In genomic region chr5:135227064-135228022, GRCh38 we compare ENCODE assay signal across 20 cellular contexts.
DNase-seq lines count a peak whose midpoint lies in the region; TF ChIP-seq lines count a peak whose summit lies in the region.
"Had no signal": no experiment of that assay in that cellular context is flagged by ENCODE, and none has a peak within 500 bp of the region (broad histone marks: within the 10 kb centered on the region; RNA-seq: fewer than 3 reads in every experiment).

No MANE protein-coding gene starts in this region.

- DNase-seq in D341Med (ENCODE audit: low spot score), result peak; percentile 55
- DNase-seq in NCI-H524 treated with DMSO at 0.1 percent for 48 hours (lab: John Stamatoyannopoulos, UW), result peak; percentile 67
- DNase-seq in glutamatergic neuron, result peak; percentile 6
- DNase-seq in spleen, result peak; percentile 38
- DNase-seq in central memory CD4-positive, alpha-beta T cell, result no peak
- DNase-seq in activated CD4-positive, alpha-beta memory T cell treated with anti-CD3 and anti-CD28 coated beads, Interleukin-2, amount 10 ng/mL, durations not matched to agents 7 days and 5 days, result no peak
- no peak for DNase-seq in NCI-H446 treated with DMSO at 0.1 percent for 48 hours (lab: John Stamatoyannopoulos, UW)
- DNase-seq: ACHN; AML-193; Calu3; CD4-positive, alpha-beta T cell; HFFc6; NCI-H1092; NCI-H146; NCI-H2081; NCI-H526; NK-92 treated with Interleukin-12 subunit alpha and Interleukin-12 subunit beta, amount 100 ng/mL, for 24 hours; OCI-M1 had no signal

- H3K36me3 Mint-ChIP-seq in glutamatergic neuron (ENCODE audit: unreplicated experiment), result peaks cover 5% of the 10 kb centered on the region
- H3K36me3 Mint-ChIP-seq in activated CD4-positive, alpha-beta memory T cell treated with anti-CD3 and anti-CD28 coated beads, Interleukin-2, amount 10 ng/mL, durations not matched to agents 7 days and 5 days (ENCODE audit: low read depth), result no peaks in the 10 kb centered on the region

- intact Hi-C loops in spleen (cut with DNase I; ENCODE audit: low total_unique reads), result no loop called here

- no peak for TF ChIP-seq CTCF in glutamatergic neuron (IDR thresholded peaks at IDR 0.05; ENCODE audit: partially characterized antibody, unreplicated experiment)
- TF ChIP-seq CTCF in spleen (IDR thresholded peaks at IDR 0.05 in 8 of 11, conservative IDR thresholded peaks at IDR 0.05 in 3 of 11), result no peak

- no peak overlapping the region for H3K4me3 Mint-ChIP-seq in glutamatergic neuron (ENCODE audit: unreplicated experiment)
- no peak overlapping the region for H3K4me3 Mint-ChIP-seq in activated CD4-positive, alpha-beta memory T cell treated with anti-CD3 and anti-CD28 coated beads, Interleukin-2, amount 10 ng/mL, durations not matched to agents 7 days and 5 days
- H3K4me3 Mint-ChIP-seq: CD4-positive, alpha-beta T cell; HFFc6 had no signal

- peaks cover 6% of the 10 kb centered on the region for H3K27me3 Mint-ChIP-seq in glutamatergic neuron (ENCODE audit: unreplicated experiment)
- peaks cover 22% of the 10 kb centered on the region for H3K27me3 Mint-ChIP-seq in activated CD4-positive, alpha-beta memory T cell treated with anti-CD3 and anti-CD28 coated beads, Interleukin-2, amount 10 ng/mL, durations not matched to agents 7 days and 5 days
- H3K27me3 Mint-ChIP-seq: CD4-positive, alpha-beta T cell had no signal

- peaks cover 0 to 7% (median 0%) of the 10 kb centered on the region in 7 donors for H3K27me3 ChIP-seq in spleen (replicated peaks in 1 of 7)
- H3K27me3 ChIP-seq: SJSA1 had no signal

- no peak overlapping the region for H3K27ac ChIP-seq in spleen
- H3K27ac ChIP-seq: RWPE1, SJSA1 had no signal

- CTCF ChIA-PET in activated CD4-positive, alpha-beta memory T cell treated with anti-CD3 and anti-CD28 coated beads, Interleukin-2, amount 10 ng/mL, durations not matched to agents 7 days and 5 days (lab: Charles Lee), result no interaction called here

- peaks cover 2% of the 10 kb centered on the region for H3K4me1 Mint-ChIP-seq in glutamatergic neuron (ENCODE audit: low read depth, unreplicated experiment)
- no peaks in the 10 kb centered on the region for H3K4me1 Mint-ChIP-seq in activated CD4-positive, alpha-beta memory T cell treated with anti-CD3 and anti-CD28 coated beads, Interleukin-2, amount 10 ng/mL, durations not matched to agents 7 days and 5 days

- H3K9me3 Mint-ChIP-seq in glutamatergic neuron (ENCODE audit: unreplicated experiment), result peaks cover 4% of the 10 kb centered on the region
- no peaks in the 10 kb centered on the region for H3K9me3 Mint-ChIP-seq in activated CD4-positive, alpha-beta memory T cell treated with anti-CD3 and anti-CD28 coated beads, Interleukin-2, amount 10 ng/mL, durations not matched to agents 7 days and 5 days
- H3K9me3 Mint-ChIP-seq: CD4-positive, alpha-beta T cell had no signal

- WGBS in spleen, 5 donors, result 50 to 79% (median 71%) methylated on average over 5 to 6 of the region's 6 CpGs

- no peak overlapping the region for H3K27ac Mint-ChIP-seq in glutamatergic neuron (ENCODE audit: unreplicated experiment)
- no peak overlapping the region for H3K27ac Mint-ChIP-seq in activated CD4-positive, alpha-beta memory T cell treated with anti-CD3 and anti-CD28 coated beads, Interleukin-2, amount 10 ng/mL, durations not matched to agents 7 days and 5 days
- H3K27ac Mint-ChIP-seq: CD4-positive, alpha-beta T cell; HFFc6 had no signal

- H3K9me3 ChIP-seq in spleen, result no peaks in the 10 kb centered on the region

- no peak for TF ChIP-seq POLR2A in spleen (IDR thresholded peaks at IDR 0.05)

- H3K36me3 ChIP-seq in spleen, result no peaks in the 10 kb centered on the region
- H3K36me3 ChIP-seq: SJSA1 had no signal

- POLR2A ChIA-PET in activated CD4-positive, alpha-beta memory T cell treated with anti-CD3 and anti-CD28 coated beads, Interleukin-2, amount 10 ng/mL, durations not matched to agents 7 days and 5 days (lab: Charles Lee), result no interaction called here

- H3K4me1 ChIP-seq in spleen, result peaks cover 0 to 27% (median 0%) of the 10 kb centered on the region in 6 donors

- H3K4me3 ChIP-seq in spleen, result no peak overlapping the region
- H3K4me3 ChIP-seq: SJSA1 had no signal

Comparison
In these comparisons a context has a peak if more than half of its experiments do, and no peak if none do; other contexts are left out.
1. DNase-seq: peak in D341Med (single experiment), NCI-H524 treated with DMSO at 0.1 percent for 48 hours (single experiment), glutamatergic neuron (single experiment) and spleen (single experiment); none in central memory CD4-positive, alpha-beta T cell (single experiment), activated CD4-positive, alpha-beta memory T cell treated with anti-CD3 and anti-CD28 coated beads, Interleukin-2, amount 10 ng/mL, durations not matched to agents 7 days and 5 days (single experiment) and NCI-H446 treated with DMSO at 0.1 percent for 48 hours (single experiment).